11 cellular contexts compared by ENCODE assay signal in genomic region chr15:99451484-99451883, GRCh38.
DNase-seq lines count a peak whose midpoint lies in the region; ATAC-seq and TF ChIP-seq lines count a peak whose summit lies in the region.
"Had no signal": no experiment of that assay in that cellular context is flagged by ENCODE, and none has a peak within 500 bp of the region (broad histone marks: within the 10 kb centered on the region; RNA-seq: fewer than 3 reads in every experiment).

No MANE protein-coding gene starts in this region.

- no peaks in the 10 kb centered on the region for H3K36me3 Mint-ChIP-seq in activated T-cell treated with anti-CD3 and anti-CD28 coated beads, Interleukin-2, amount 50 U/mL, for 4 hours (ENCODE audit: insufficient read depth)
- H3K36me3 Mint-ChIP-seq in activated naive CD8-positive, alpha-beta T cell treated with anti-CD3 and anti-CD28 coated beads, Interleukin-2, amount 10 ng/mL, durations not matched to agents 7 days and 5 days: no peaks in the 10 kb centered on the region

- peaks cover 7% of the 10 kb centered on the region for H3K27me3 Mint-ChIP-seq in activated T-cell treated with anti-CD3 and anti-CD28 coated beads, Interleukin-2, amount 50 U/mL, for 4 hours (ENCODE audit: low read depth)
- peaks cover 17% of the 10 kb centered on the region for H3K27me3 Mint-ChIP-seq in activated naive CD8-positive, alpha-beta T cell treated with anti-CD3 and anti-CD28 coated beads, Interleukin-2, amount 10 ng/mL, durations not matched to agents 7 days and 5 days

- POLR2A ChIA-PET in activated naive CD8-positive, alpha-beta T cell treated with anti-CD3 and anti-CD28 coated beads, Interleukin-2, amount 10 ng/mL, durations not matched to agents 7 days and 5 days (lab: Charles Lee): interaction anchor here (1.0 kb wide), 1 partner anchor 52 kb away, joined by 4 read pairs; no protein-coding TSS in a partner anchor

- no peaks in the 10 kb centered on the region for H3K9me3 Mint-ChIP-seq in activated T-cell treated with anti-CD3 and anti-CD28 coated beads, Interleukin-2, amount 50 U/mL, for 4 hours
- H3K9me3 Mint-ChIP-seq in activated naive CD8-positive, alpha-beta T cell treated with anti-CD3 and anti-CD28 coated beads, Interleukin-2, amount 10 ng/mL, durations not matched to agents 7 days and 5 days: no peaks in the 10 kb centered on the region

- H3K4me3 ChIP-seq in lung (no peak overlapping the region), thoracic aorta (no peak overlapping the region)

- no peak for ATAC-seq in activated T-cell treated with anti-CD3 and anti-CD28 coated beads, Interleukin-2, amount 50 U/mL, for 4 hours
- no peak for ATAC-seq in activated naive CD8-positive, alpha-beta T cell treated with anti-CD3 and anti-CD28 coated beads, Interleukin-2, amount 10 ng/mL, durations not matched to agents 7 days and 5 days (ENCODE audit: low read depth)
- ATAC-seq in lung (ENCODE audit: insufficient read depth, low FRiP score): no peak
- ATAC-seq in thoracic aorta (ENCODE audit: insufficient number of reproducible peaks, low FRiP score, low read depth): no peak
- ATAC-seq in GM18511 (IDR thresholded peaks at IDR 0.05; ENCODE audit: unreplicated experiment): no peak
- ATAC-seq in GM18907 (IDR thresholded peaks at IDR 0.05; ENCODE audit: unreplicated experiment): no peak

- H3K27ac ChIP-seq in lung (ENCODE audit: low read depth in 1 of 2, low read length in 1 of 2) (peak overlapping the region; percentile 39 to 92), thoracic aorta (peak overlapping the region; percentile 98 to 99)

- peaks cover 38% of the 10 kb centered on the region for H3K4me1 Mint-ChIP-seq in activated T-cell treated with anti-CD3 and anti-CD28 coated beads, Interleukin-2, amount 50 U/mL, for 4 hours (ENCODE audit: low read depth)
- H3K4me1 Mint-ChIP-seq in activated naive CD8-positive, alpha-beta T cell treated with anti-CD3 and anti-CD28 coated beads, Interleukin-2, amount 10 ng/mL, durations not matched to agents 7 days and 5 days: peaks cover 37% of the 10 kb centered on the region

- DNase-seq in activated T-cell treated with anti-CD3 and anti-CD28 coated beads, Interleukin-2, amount 50 U/mL, for 4 hours: no peak
- DNase-seq in activated T-cell treated with anti-CD3 and anti-CD28 coated beads, Interleukin-2, amount 50 U/mL, for 1 hour: no peak
- DNase-seq in activated naive CD8-positive, alpha-beta T cell treated with anti-CD3 and anti-CD28 coated beads, Interleukin-2, amount 10 ng/mL, durations not matched to agents 7 days and 5 days: peak; percentile 28
- no peak for DNase-seq in lung (ENCODE audit: low spot score)
- DNase-seq in thoracic aorta (ENCODE audit: low spot score): no peak
- DNase-seq in GM19240 (ENCODE audit: insufficient read length, low spot score): no peak
- DNase-seq: amniotic stem cell, DMS79, SHP77 treated with DMSO at 0.1 percent for 48 hours had no signal

- WGBS in lung, 2 donors: 87 to 95% methylated on average over 3 of the region's 3 CpGs

- no peak for TF ChIP-seq CTCF in lung (IDR thresholded peaks at IDR 0.05; ENCODE audit: control extremely low read depth, extremely low read depth)
- TF ChIP-seq CTCF in thoracic aorta (IDR thresholded peaks at IDR 0.05): no peak

- no peak overlapping the region for H3K27ac Mint-ChIP-seq in activated naive CD8-positive, alpha-beta T cell treated with anti-CD3 and anti-CD28 coated beads, Interleukin-2, amount 10 ng/mL, durations not matched to agents 7 days and 5 days

- no peaks in the 10 kb centered on the region for H3K27me3 ChIP-seq in lung (ENCODE audit: control insufficient read depth, insufficient read depth)
- no peaks in the 10 kb centered on the region for H3K27me3 ChIP-seq in thoracic aorta (replicated peaks; ENCODE audit: insufficient read depth)

- no peaks in the 10 kb centered on the region for H3K36me3 ChIP-seq in lung (ENCODE audit: control insufficient read depth in 2 of 2, insufficient read depth in 2 of 2, low read length in 2 of 2)
- H3K36me3 ChIP-seq in thoracic aorta: no peaks in the 10 kb centered on the region

- H3K4me3 Mint-ChIP-seq in activated T-cell treated with anti-CD3 and anti-CD28 coated beads, Interleukin-2, amount 50 U/mL, for 4 hours: peak overlapping the region; percentile 62
- peak overlapping the region; percentile 77 for H3K4me3 Mint-ChIP-seq in activated naive CD8-positive, alpha-beta T cell treated with anti-CD3 and anti-CD28 coated beads, Interleukin-2, amount 10 ng/mL, durations not matched to agents 7 days and 5 days

- H3K9me3 ChIP-seq in lung (ENCODE audit: control insufficient read depth in 2 of 2, insufficient read depth in 1 of 2, low read length in 1 of 2): no peaks in the 10 kb centered on the region
- H3K9me3 ChIP-seq in thoracic aorta: no peaks in the 10 kb centered on the region

- peaks cover 36 to 51% of the 10 kb centered on the region in 2 donors for H3K4me1 ChIP-seq in lung (ENCODE audit: control insufficient read depth in 2 of 2, insufficient read depth in 2 of 2, low read length in 2 of 2)
- peaks cover 37 to 55% of the 10 kb centered on the region in 2 donors for H3K4me1 ChIP-seq in thoracic aorta (ENCODE audit: control insufficient read depth in 1 of 2, low read depth in 2 of 2)
